In genomic region chr1:202550088-202550487, GRCh38 we compare ENCODE assay signal across 8 cellular contexts.
DNase-seq lines count a peak whose midpoint lies in the region; ATAC-seq, FAIRE-seq and TF ChIP-seq lines count a peak whose summit lies in the region.
"Not testable (repeated sequence)": the region's sequence is repeated elsewhere in the genome, so short reads cannot be mapped to it uniquely, and the experiment has no call there.

No MANE protein-coding gene starts in this region.

- H3K9ac ChIP-seq in rectal smooth muscle tissue (ENCODE audit: low read length), result not testable (repeated sequence)

- TF ChIP-seq EP300 in gastroesophageal sphincter (IDR thresholded peaks at IDR 0.05); stomach (IDR thresholded peaks at IDR 0.05): not testable (repeated sequence)

- H3K9me3 Mint-ChIP-seq in mesothelial cell of epicardium, nephron: not testable (repeated sequence)

- H3K27me3 ChIP-seq in gastroesophageal sphincter; rectal smooth muscle tissue (ENCODE audit: control insufficient read depth, insufficient read depth, low read length); stomach; tibial artery; vagina: not testable (repeated sequence)

- H3K36me3 Mint-ChIP-seq in mesothelial cell of epicardium; nephron (ENCODE audit: low read depth): not testable (repeated sequence)

- not testable (repeated sequence) for H3K9me3 ChIP-seq in gastroesophageal sphincter, stomach, tibial artery, vagina

- intact Hi-C loops in stomach (cut with DNase I; ENCODE audit: low total_unique reads); tibial artery (cut with DNase I; ENCODE audit: low total_unique reads); vagina (cut with DNase I): not testable (repeated sequence)

- ATAC-seq in gastroesophageal sphincter, result not testable (repeated sequence)

- not testable (repeated sequence) for H3K36me3 ChIP-seq in gastroesophageal sphincter; rectal smooth muscle tissue (ENCODE audit: control insufficient read depth, insufficient read depth, low read length); stomach; tibial artery; vagina

- TF ChIP-seq POLR2A in gastroesophageal sphincter (IDR thresholded peaks at IDR 0.05); stomach (IDR thresholded peaks at IDR 0.05); vagina (IDR thresholded peaks at IDR 0.05): not testable (repeated sequence)

- H3K27ac ChIP-seq in gastroesophageal sphincter (peak overlapping the region; percentile 66 to 91 (median 83)), rectal smooth muscle tissue (ENCODE audit: low read depth, low read length) (peak overlapping the region; percentile 85), stomach (peak overlapping the region in 4 of 5 donors; percentile 32 to 88 (median 66)), tibial artery (peak overlapping the region; percentile 83 to 95), vagina (peak overlapping the region; percentile 11)

- H3K4me1 ChIP-seq in gastroesophageal sphincter (peaks cover 17 to 91% (median 25%) of the 10 kb centered on the region in 3 donors), rectal smooth muscle tissue (ENCODE audit: control insufficient read depth, insufficient read depth, low read length) (peaks cover 25% of the 10 kb centered on the region), stomach (peaks cover 8 to 82% (median 35%) of the 10 kb centered on the region in 4 donors), tibial artery (peaks cover 0 to 95% (median 44%) of the 10 kb centered on the region in 4 donors), vagina (peaks cover 21% of the 10 kb centered on the region)

- peaks cover 59% of the 10 kb centered on the region for H3K4me1 Mint-ChIP-seq in mesothelial cell of epicardium
- peaks cover 69% of the 10 kb centered on the region for H3K4me1 Mint-ChIP-seq in nephron

- H3K4me3 Mint-ChIP-seq in mesothelial cell of epicardium, nephron: not testable (repeated sequence)

- not testable (repeated sequence) for DNase-seq in mesothelial cell of epicardium (ENCODE audit: low spot score in 2 of 2, unreplicated experiment in 2 of 2); stomach; tibial artery; vagina (ENCODE audit: extremely low spot score in 2 of 2)

- H3K27ac Mint-ChIP-seq in mesothelial cell of epicardium, result peak overlapping the region; percentile 50
- H3K27ac Mint-ChIP-seq in nephron, result peak overlapping the region; percentile 38 to 62 (median 49)

- 23 to 53% methylated on average over 1 of the region's 1 CpG for WGBS in gastroesophageal sphincter (ENCODE audit: low coverage in 1 of 2), 2 donors
- 75 to 87% (median 85%) methylated on average over 1 of the region's 1 CpG for WGBS in stomach, 5 donors

- H3K4me3 ChIP-seq in gastroesophageal sphincter (peak overlapping the region in 1 of 2 donors; percentile 10), tibial artery (peak overlapping the region in 1 of 2 donors; percentile 18)
- H3K4me3 ChIP-seq in rectal smooth muscle tissue (ENCODE audit: low read length); stomach; vagina: not testable (repeated sequence)

- not testable (repeated sequence) for H3K27me3 Mint-ChIP-seq in mesothelial cell of epicardium (ENCODE audit: low read depth); nephron (ENCODE audit: low read depth)

- peak; percentile 43 for FAIRE-seq in endometrium (lab: Jason Lieb, UNC)

- TF ChIP-seq CTCF in gastroesophageal sphincter (IDR thresholded peaks at IDR 0.05); mesothelial cell of epicardium (IDR thresholded peaks at IDR 0.05; ENCODE audit: unreplicated experiment); nephron (IDR thresholded peaks at IDR 0.05; ENCODE audit: unreplicated experiment in 3 of 3); stomach (IDR thresholded peaks at IDR 0.05); tibial artery (IDR thresholded peaks at IDR 0.05); vagina (IDR thresholded peaks at IDR 0.05): not testable (repeated sequence)

Comparison
In these comparisons a context has a peak if more than half of its experiments do, and no peak if none do; other contexts are left out.
1. H3K27ac ChIP-seq: peak in every context shown above with its lines; median percentile 89 in tibial artery; 85 in rectal smooth muscle tissue; 83 in gastroesophageal sphincter; 66 in stomach; 11 in vagina.